Comparison of ENCODE assay signal across 26 cellular contexts in the genomic region with DNA sequence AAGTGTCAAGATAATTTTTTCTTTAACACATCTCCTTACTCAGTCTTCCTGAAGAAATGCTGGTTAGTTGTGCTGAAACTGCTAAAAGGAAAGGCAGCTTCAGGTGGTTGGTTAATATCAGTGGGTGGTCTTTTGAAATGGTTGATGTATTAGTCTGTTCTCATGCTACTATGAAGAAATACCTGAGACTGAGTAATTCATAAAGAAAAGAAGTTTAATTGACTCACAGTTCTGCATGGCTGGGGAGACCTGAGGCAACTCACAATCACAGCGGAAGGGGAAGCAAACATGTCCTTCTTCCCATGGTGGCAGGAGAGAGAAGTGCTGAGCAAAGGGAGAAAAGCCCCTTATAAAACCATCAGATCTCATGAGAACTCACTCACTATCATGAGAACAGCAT.
"Had no signal": no experiment of that assay in that cellular context is flagged by ENCODE, and none has a peak within 500 bp of the region (broad histone marks: within the 10 kb centered on the region; RNA-seq: fewer than 3 reads in every experiment).

No MANE protein-coding gene starts in this region.

- H3K36me3 Mint-ChIP-seq: natural killer cell; stimulated activated effector memory CD8-positive, alpha-beta T cell treated with anti-CD3 and anti-CD28 coated beads, Interleukin-12 subunit alpha, Interleukin-12 subunit beta, amount 100 ng/mL, for 72 hours had no signal

- H3K27ac Mint-ChIP-seq: natural killer cell; stimulated activated effector memory CD8-positive, alpha-beta T cell treated with anti-CD3 and anti-CD28 coated beads, Interleukin-12 subunit alpha, Interleukin-12 subunit beta, amount 100 ng/mL, for 72 hours had no signal

- H3K27me3 ChIP-seq: esophagus squamous epithelium, neutrophil, pancreas, right lobe of liver, testis, tibial nerve, upper lobe of right lung, uterus had no signal

- H3K36me3 ChIP-seq: esophagus squamous epithelium, lower lobe of right lung, neutrophil, pancreas, right lobe of liver, tibial nerve, upper lobe of right lung, uterus had no signal

- H3K4me3 Mint-ChIP-seq: natural killer cell; neural crest cell; stimulated activated effector memory CD8-positive, alpha-beta T cell treated with anti-CD3 and anti-CD28 coated beads, Interleukin-12 subunit alpha, Interleukin-12 subunit beta, amount 100 ng/mL, for 72 hours had no signal

- H3K9me3 ChIP-seq: esophagus squamous epithelium, lower lobe of right lung, neutrophil, pancreas, right lobe of liver, testis, tibial nerve, upper lobe of right lung, uterus had no signal

- H3K27ac ChIP-seq: esophagus squamous epithelium, lower lobe of right lung, neutrophil, pancreas, right lobe of liver, testis, tibial nerve, upper lobe of right lung, uterus had no signal

- ATAC-seq: left colon; left ventricle myocardium superior; lower lobe of right lung; natural killer cell; pancreas; right lobe of liver; stimulated activated effector memory CD8-positive, alpha-beta T cell treated with anti-CD3 and anti-CD28 coated beads, Interleukin-12 subunit alpha, Interleukin-12 subunit beta, amount 100 ng/mL, for 72 hours; upper lobe of right lung had no signal

- H3K4me1 Mint-ChIP-seq: natural killer cell; neural crest cell; stimulated activated effector memory CD8-positive, alpha-beta T cell treated with anti-CD3 and anti-CD28 coated beads, Interleukin-12 subunit alpha, Interleukin-12 subunit beta, amount 100 ng/mL, for 72 hours had no signal

- H3K4me1 ChIP-seq: esophagus squamous epithelium, lower lobe of right lung, pancreas, right lobe of liver, testis, tibial nerve, upper lobe of right lung, uterus had no signal

- H3K4me3 ChIP-seq: esophagus squamous epithelium, lower lobe of right lung, pancreas, right lobe of liver, testis, tibial nerve, upper lobe of right lung, uterus had no signal

- H3K9me3 Mint-ChIP-seq: natural killer cell; neural crest cell; stimulated activated effector memory CD8-positive, alpha-beta T cell treated with anti-CD3 and anti-CD28 coated beads, Interleukin-12 subunit alpha, Interleukin-12 subunit beta, amount 100 ng/mL, for 72 hours had no signal

- DNase-seq: cerebellar nuclear complex; cortex of kidney; effector CD4-positive, alpha-beta T cell; erythroblast; esophagus squamous epithelium; foreskin melanocyte; head of caudate nucleus; left colon; left ventricle myocardium superior; lower lobe of right lung; natural killer cell; pancreas; right lobe of liver; small intestine; stimulated activated CD4-positive, alpha-beta T cell treated with anti-CD3 and anti-CD28 coated beads, Interleukin-12 subunit alpha, Interleukin-12 subunit beta, amount 100 ng/mL, for 4 hours; stimulated activated CD4-positive, alpha-beta T cell treated with anti-CD3 and anti-CD28 coated beads, Interleukin-1b, Interleukin-23, amount 100 ng/mL, for 48 hours; stimulated activated CD4-positive, alpha-beta T cell treated with anti-CD3 and anti-CD28 coated beads, Interleukin-4, amount 100 ng/mL, for 1 hour; stimulated activated naive CD4-positive, alpha-beta T cell treated with Interleukin-2 at 50 U/mL for 16 hours; substantia nigra; testis; upper lobe of right lung; uterus had no signal
